ENCODE assay signal across 6 cellular contexts in the genomic region with DNA sequence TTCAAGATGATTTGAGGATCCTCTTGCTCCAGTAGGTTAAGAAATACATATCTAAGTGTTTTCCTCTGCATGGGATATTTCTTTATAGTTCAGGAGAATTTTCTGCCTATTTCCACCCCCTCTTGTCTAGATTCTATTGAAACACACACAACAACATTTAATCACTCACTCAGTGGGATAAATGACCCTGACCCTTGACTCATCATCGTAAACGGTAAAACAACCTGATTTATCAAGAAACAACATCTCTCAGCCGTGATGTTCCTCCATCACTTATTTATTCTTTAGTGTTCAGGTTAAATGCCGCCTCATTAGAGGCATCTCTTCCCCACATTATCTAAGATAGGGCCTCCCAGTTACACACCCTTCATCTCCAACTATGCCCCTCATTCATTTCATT.
"Had no signal": no experiment of that assay in that cellular context is flagged by ENCODE, and none has a peak within 500 bp of the region (broad histone marks: within the 10 kb centered on the region; RNA-seq: fewer than 3 reads in every experiment).

No MANE protein-coding gene starts in this region.

- DNase-seq: H9, HCEC 1CT, HFFc6, KBM-7 had no signal

- H3K27ac ChIP-seq: HL-60 had no signal

- H3K4me3 ChIP-seq: GM23338 had no signal
